27 cellular contexts compared by ENCODE assay signal in genomic region chr11:130025371-130025770, GRCh38.
"Had no signal": no experiment of that assay in that cellular context is flagged by ENCODE, and none has a peak within 500 bp of the region (broad histone marks: within the 10 kb centered on the region; RNA-seq: fewer than 3 reads in every experiment).

No MANE protein-coding gene starts in this region.

- H3K27me3 ChIP-seq: body of pancreas, breast epithelium, MG63 had no signal

- H3K9me3 ChIP-seq: body of pancreas, breast epithelium, MG63 had no signal

- H3K4me1 Mint-ChIP-seq: activated CD4-positive, alpha-beta T cell treated with anti-CD3 and anti-CD28 coated beads, Interleukin-2, amount 10 ng/mL, durations not matched to agents 24 days and 14 days; activated naive CD4-positive, alpha-beta T cell treated with anti-CD3 and anti-CD28 coated beads, Interleukin-2, amount 50 U/mL, for 24 hours; activated naive CD8-positive, alpha-beta T cell treated with anti-CD3 and anti-CD28 coated beads, Interleukin-2, amount 10 ng/mL, durations not matched to agents 7 days and 5 days; activated T-helper 17 cell treated with anti-CD3 and anti-CD28 coated beads, Interleukin-2, amount 50 U/mL, for 72 hours had no signal

- H3K4me2 ChIP-seq: PC-9 had no signal

- H3K36me3 Mint-ChIP-seq: activated naive CD4-positive, alpha-beta T cell treated with anti-CD3 and anti-CD28 coated beads, Interleukin-2, amount 50 U/mL, for 24 hours; activated naive CD8-positive, alpha-beta T cell treated with anti-CD3 and anti-CD28 coated beads, Interleukin-2, amount 10 ng/mL, durations not matched to agents 7 days and 5 days had no signal

- H3K4me3 Mint-ChIP-seq: activated CD4-positive, alpha-beta T cell treated with anti-CD3 and anti-CD28 coated beads, Interleukin-2, amount 10 ng/mL, durations not matched to agents 24 days and 14 days; activated CD8-positive, alpha-beta T cell treated with anti-CD3 and anti-CD28 coated beads for 36 hours; activated naive CD4-positive, alpha-beta T cell treated with anti-CD3 and anti-CD28 coated beads, Interleukin-2, amount 50 U/mL, for 24 hours; activated naive CD8-positive, alpha-beta T cell treated with anti-CD3 and anti-CD28 coated beads, Interleukin-2, amount 10 ng/mL, durations not matched to agents 7 days and 5 days; activated T-cell treated with anti-CD3 and anti-CD28 coated beads, Interleukin-2, amount 50 U/mL, for 72 hours; activated T-helper 17 cell treated with anti-CD3 and anti-CD28 coated beads, Interleukin-2, amount 50 U/mL, for 72 hours had no signal

- DNase-seq: activated CD4-positive, alpha-beta T cell treated with anti-CD3 and anti-CD28 coated beads, Interleukin-2, amount 10 ng/mL, durations not matched to agents 24 days and 14 days; activated CD4-positive, alpha-beta T cell treated with anti-CD3 and anti-CD28 coated beads, Interleukin-2, amount 50 U/mL, for 4 hours; activated CD8-positive, alpha-beta T cell treated with anti-CD3 and anti-CD28 coated beads for 36 hours; activated effector memory CD4-positive, alpha-beta T cell treated with anti-CD3 and anti-CD28 coated beads, Interleukin-2, amount 50 U/mL, for 16 hours; activated naive CD4-positive, alpha-beta T cell treated with Interleukin-2 at 50 U/mL for 16 hours; activated naive CD8-positive, alpha-beta T cell treated with anti-CD3 and anti-CD28 coated beads, Interleukin-2, amount 10 ng/mL, durations not matched to agents 7 days and 5 days; activated T-cell treated with anti-CD3 and anti-CD28 coated beads, Interleukin-2, amount 50 U/mL, for 1 hour; activated T-cell treated with anti-CD3 and anti-CD28 coated beads, Interleukin-2, amount 50 U/mL, for 72 hours; body of pancreas; Karpas-422; MG63; NCI-H1048; NCI-H1105 treated with DMSO at 0.1 percent for 48 hours; NCI-H1436; NCI-H1694; NCI-H1930; NCI-H2081 treated with DMSO at 0.1 percent for 48 hours; NCI-H226; NCI-H524 treated with DMSO at 0.1 percent for 48 hours; PC-9; SIG-M5; T1000 had no signal

- H3K27ac ChIP-seq: body of pancreas, breast epithelium, PC-9, RWPE1 had no signal

- H3K4me1 ChIP-seq: body of pancreas, breast epithelium had no signal

- H3K27me3 Mint-ChIP-seq: activated CD8-positive, alpha-beta T cell treated with anti-CD3 and anti-CD28 coated beads for 36 hours had no signal

- H2AFZ ChIP-seq: PC-9 had no signal

- H3K27ac Mint-ChIP-seq: activated CD4-positive, alpha-beta T cell treated with anti-CD3 and anti-CD28 coated beads, Interleukin-2, amount 10 ng/mL, durations not matched to agents 24 days and 14 days; activated CD8-positive, alpha-beta T cell treated with anti-CD3 and anti-CD28 coated beads for 36 hours; activated naive CD4-positive, alpha-beta T cell treated with anti-CD3 and anti-CD28 coated beads, Interleukin-2, amount 50 U/mL, for 24 hours; activated naive CD8-positive, alpha-beta T cell treated with anti-CD3 and anti-CD28 coated beads, Interleukin-2, amount 10 ng/mL, durations not matched to agents 7 days and 5 days; activated T-cell treated with anti-CD3 and anti-CD28 coated beads, Interleukin-2, amount 50 U/mL, for 72 hours; activated T-helper 17 cell treated with anti-CD3 and anti-CD28 coated beads, Interleukin-2, amount 50 U/mL, for 72 hours had no signal

- ATAC-seq: activated CD8-positive, alpha-beta T cell treated with anti-CD3 and anti-CD28 coated beads for 36 hours; activated T-cell treated with anti-CD3 and anti-CD28 coated beads, Interleukin-2, amount 50 U/mL, for 72 hours; activated T-helper 17 cell treated with anti-CD3 and anti-CD28 coated beads, Interleukin-2, amount 50 U/mL, for 72 hours; body of pancreas; Right ventricle myocardium inferior had no signal

- H3K36me3 ChIP-seq: breast epithelium, MG63 had no signal

- H3K9me3 Mint-ChIP-seq: activated CD4-positive, alpha-beta T cell treated with anti-CD3 and anti-CD28 coated beads, Interleukin-2, amount 10 ng/mL, durations not matched to agents 24 days and 14 days; activated CD8-positive, alpha-beta T cell treated with anti-CD3 and anti-CD28 coated beads for 36 hours; activated naive CD4-positive, alpha-beta T cell treated with anti-CD3 and anti-CD28 coated beads, Interleukin-2, amount 50 U/mL, for 24 hours; activated naive CD8-positive, alpha-beta T cell treated with anti-CD3 and anti-CD28 coated beads, Interleukin-2, amount 10 ng/mL, durations not matched to agents 7 days and 5 days; activated T-cell treated with anti-CD3 and anti-CD28 coated beads, Interleukin-2, amount 50 U/mL, for 72 hours; activated T-helper 17 cell treated with anti-CD3 and anti-CD28 coated beads, Interleukin-2, amount 50 U/mL, for 72 hours had no signal

- H3K4me3 ChIP-seq: body of pancreas, breast epithelium, MG63, PC-9 had no signal
